ENCODE assay signal across 8 cellular contexts in genomic region chr12:131681746-131682510, GRCh38. TPM values are rescaled to one million over a fixed set of nuclear protein-coding genes. Genes with fewer than 3 reads are reported as not detected.
DNase-seq lines count a peak whose midpoint lies in the region; ATAC-seq and TF ChIP-seq lines count a peak whose summit lies in the region.
"Not testable (repeated sequence)": the region's sequence is repeated elsewhere in the genome, so short reads cannot be mapped to it uniquely, and the experiment has no call there.

No MANE protein-coding gene starts in this region.

- not testable (repeated sequence) for H3K36me3 ChIP-seq in Peyer's patch; esophagus muscularis mucosa; lung (ENCODE audit: control insufficient read depth in 2 of 2, insufficient read depth in 2 of 2, low read length in 2 of 2)

- not testable (repeated sequence) for TF ChIP-seq POLR2A in Peyer's patch (IDR thresholded peaks at IDR 0.05); esophagus muscularis mucosa (IDR thresholded peaks at IDR 0.05; ENCODE audit: low read depth)

- 52% methylated on average over 15 of the region's 25 CpGs for WGBS in esophagus muscularis mucosa
- WGBS in lung, 2 donors: 36 to 42% methylated on average over 19 to 25 of the region's 25 CpGs

- intact Hi-C loops in esophagus muscularis mucosa (cut with DNase I): not testable (repeated sequence)

- ATAC-seq in GM21723 (IDR thresholded peaks at IDR 0.05; ENCODE audit: unreplicated experiment) (peak; percentile 100), lung (ENCODE audit: insufficient read depth, low FRiP score) (peak; percentile 100)

- not testable (repeated sequence) for H3K27ac ChIP-seq in Peyer's patch; esophagus muscularis mucosa (replicated peaks in 1 of 4); lung (ENCODE audit: low read depth in 1 of 2, low read length in 1 of 2)

- H3K4me3 ChIP-seq in Peyer's patch: peak overlapping the region in 1 of 4 donors; percentile 19
- H3K4me3 ChIP-seq in esophagus muscularis mucosa, lung: not testable (repeated sequence)

- not testable (repeated sequence) for H3K4me1 ChIP-seq in Peyer's patch; esophagus muscularis mucosa; lung (ENCODE audit: control insufficient read depth in 2 of 2, insufficient read depth in 2 of 2, low read length in 2 of 2)

- not testable (repeated sequence) for H3K9me3 ChIP-seq in Peyer's patch; esophagus muscularis mucosa; lung (ENCODE audit: control insufficient read depth in 2 of 2, insufficient read depth in 1 of 2, low read length in 1 of 2)

- DNase-seq in GM10266 (ENCODE audit: extremely low spot score): peak; percentile 89
- peak in 73 of 76 experiments; percentile 3 to 89 (median 69) for DNase-seq in HUDEP-2 (lab: John Stamatoyannopoulos, UW; ENCODE audit: unreplicated experiment in 76 of 76)
- peak; percentile 20 to 82 (median 68) for DNase-seq in Peyer's patch
- DNase-seq in activated T-cell treated with anti-CD3 and anti-CD28 coated beads, Interleukin-2, amount 50 U/mL, for 1 hour: peak; percentile 57
- DNase-seq in esophagus muscularis mucosa (ENCODE audit: extremely low spot score): peak; percentile 94
- peak; percentile 87 for DNase-seq in lung (ENCODE audit: low spot score)
- peak; percentile 71 for DNase-seq in stimulated activated naive CD4-positive, alpha-beta T cell treated with Interleukin-2 at 50 U/mL for 16 hours (lab: John Stamatoyannopoulos, UW)

- not testable (repeated sequence) for TF ChIP-seq CTCF in GM10266 (IDR thresholded peaks at IDR 0.05; ENCODE audit: control insufficient read depth, insufficient read depth, low read depth, missing control alignments); Peyer's patch (IDR thresholded peaks at IDR 0.05); esophagus muscularis mucosa (IDR thresholded peaks at IDR 0.05); lung (IDR thresholded peaks at IDR 0.05; ENCODE audit: control extremely low read depth, extremely low read depth)

- not testable (repeated sequence) for TF ChIP-seq EP300 in esophagus muscularis mucosa (IDR thresholded peaks at IDR 0.05)

- H3K27me3 ChIP-seq in Peyer's patch; lung (ENCODE audit: control insufficient read depth, insufficient read depth): not testable (repeated sequence)
- H3K27me3 ChIP-seq in esophagus muscularis mucosa: peaks cover 0 to 50% (median 5%) of the 10 kb centered on the region in 4 donors

RNA-seq across cellular contexts. Expression of gene SFSWAP, which starts 29.0 kb away (rescaled TPM):
- total RNA-seq in Peyer's patch (100 to 1,000 TPM in 1 of 4 donors, 10 to 100 TPM in 3; 47.3 to 169 (median 75.6) TPM), esophagus muscularis mucosa (10 to 100 TPM; 21.7 to 28.2 (median 25.0) TPM), lung (10 to 100 TPM; 45.3 to 49.9 TPM)
- polyA plus RNA-seq in lung: 10 to 100 TPM; 23.3 to 34.7 TPM
